Comparison of ENCODE assay signal across 28 cellular contexts in genomic region chr7:126667742-126668366, GRCh38.
A peak's percentile ranks its signal among the peaks of the same experiment; 100 is the strongest.
DNase-seq lines count a peak whose midpoint lies in the region; ATAC-seq and TF ChIP-seq lines count a peak whose summit lies in the region.
"Had no signal": no experiment of that assay in that cellular context is flagged by ENCODE, and none has a peak within 500 bp of the region (broad histone marks: within the 10 kb centered on the region; RNA-seq: fewer than 3 reads in every experiment).

No MANE protein-coding gene starts in this region.

- H3K9ac ChIP-seq in SU-DHL-6 (ENCODE audit: low read length), result no peak overlapping the region

- no peaks in the 10 kb centered on the region for H3K79me2 ChIP-seq in SU-DHL-6 (ENCODE audit: insufficient read depth, low read length)

- H3K4me1 ChIP-seq in body of pancreas, result no peaks in the 10 kb centered on the region
- H3K4me1 ChIP-seq: left lung, prostate gland had no signal

- 86 to 87% methylated on average over 11 to 14 of the region's 14 CpGs for WGBS in body of pancreas, 2 donors

- TF ChIP-seq CTCF in SU-DHL-6 (IDR thresholded peaks at IDR 0.05; ENCODE audit: insufficient read depth, low read length, poor library complexity, severe bottlenecking), result no peak
- no peak for TF ChIP-seq CTCF in nephron progenitor cell (IDR thresholded peaks at IDR 0.05)
- no peak for TF ChIP-seq CTCF in body of pancreas (IDR thresholded peaks at IDR 0.05)

- H3K27me3 ChIP-seq in SU-DHL-6 (ENCODE audit: low read length) (no peaks in the 10 kb centered on the region), body of pancreas (no peaks in the 10 kb centered on the region)
- H3K27me3 ChIP-seq: left lung had no signal

- no peaks in the 10 kb centered on the region for H3K27me3 Mint-ChIP-seq in nephron progenitor cell (ENCODE audit: low read depth, poor library complexity)
- H3K27me3 Mint-ChIP-seq: activated CD4-positive, alpha-beta T cell treated with anti-CD3 and anti-CD28 coated beads, Interleukin-2, amount 10 ng/mL, durations not matched to agents 7 days and 5 days; brain; CD8-positive, alpha-beta memory T cell; naive B cell had no signal

- peak; percentile 4 for DNase-seq in DMS 273 (lab: John Stamatoyannopoulos, UW; ENCODE audit: unreplicated experiment)
- no peak for DNase-seq in DMS 273 treated with DMSO at 0.1 percent for 48 hours (lab: John Stamatoyannopoulos, UW)
- peak; percentile 22 for DNase-seq in HuH-7 (ENCODE audit: low spot score)
- DNase-seq in nephron progenitor cell, result no peak
- DNase-seq in effector CD4-positive, alpha-beta T cell, result no peak
- no peak for DNase-seq in body of pancreas
- DNase-seq: activated CD4-positive, alpha-beta T cell treated with anti-CD3 and anti-CD28 coated beads, Interleukin-2, amount 10 ng/mL, durations not matched to agents 7 days and 5 days; activated naive CD4-positive, alpha-beta T cell; activated T-cell treated with anti-CD3 and anti-CD28 coated beads, Interleukin-2, amount 50 U/mL, for 48 hours; CD8-positive, alpha-beta memory T cell; GF-D8; HFFc6; left lung; naive B cell; NCI-H1092 treated with DMSO at 0.1 percent for 48 hours; NCI-H1930; NCI-H82; nucleus accumbens; stimulated activated CD4-positive, alpha-beta T cell treated with anti-CD3 and anti-CD28 coated beads, Interleukin-15, amount 100 ng/mL, for 24 hours; stimulated activated naive CD4-positive, alpha-beta T cell treated with Interleukin-2 at 50 U/mL for 16 hours; WERI-Rb-1 had no signal

- intact Hi-C loops in body of pancreas (cut with DNase I), result no loop called here

- H3K36me3 Mint-ChIP-seq in nephron progenitor cell (ENCODE audit: low read depth), result no peaks in the 10 kb centered on the region
- H3K36me3 Mint-ChIP-seq: brain; CD8-positive, alpha-beta memory T cell; naive B cell had no signal

- H3K27ac ChIP-seq in SU-DHL-6 (ENCODE audit: low read depth, low read length) (no peak overlapping the region), body of pancreas (no peak overlapping the region)
- H3K27ac ChIP-seq: 22Rv1, HL-60, left lung, prostate gland, WERI-Rb-1 had no signal

- no peak overlapping the region for H3K4me3 Mint-ChIP-seq in nephron progenitor cell
- H3K4me3 Mint-ChIP-seq: activated CD4-positive, alpha-beta T cell treated with anti-CD3 and anti-CD28 coated beads, Interleukin-2, amount 10 ng/mL, durations not matched to agents 7 days and 5 days; brain; CD8-positive, alpha-beta memory T cell; HFFc6; naive B cell had no signal

- no peaks in the 10 kb centered on the region for H3K4me1 Mint-ChIP-seq in nephron progenitor cell
- H3K4me1 Mint-ChIP-seq: activated CD4-positive, alpha-beta T cell treated with anti-CD3 and anti-CD28 coated beads, Interleukin-2, amount 10 ng/mL, durations not matched to agents 7 days and 5 days; CD8-positive, alpha-beta memory T cell; naive B cell had no signal

- H3K9me3 Mint-ChIP-seq in nephron progenitor cell, result peaks cover 3% of the 10 kb centered on the region

- no peak overlapping the region for H3K4me2 ChIP-seq in SU-DHL-6 (ENCODE audit: low read depth, low read length, poor library complexity, severe bottlenecking)

- H3K4me3 ChIP-seq in SU-DHL-6 (ENCODE audit: insufficient read depth, low read length, poor library complexity, severe bottlenecking) (no peak overlapping the region), body of pancreas (no peak overlapping the region)
- H3K4me3 ChIP-seq: left lung, prostate gland had no signal

- no peaks in the 10 kb centered on the region for H4K20me1 ChIP-seq in SU-DHL-6 (ENCODE audit: low read depth, low read length)

- peak overlapping the region; percentile 77 for H2AFZ ChIP-seq in SU-DHL-6 (ENCODE audit: low read depth, low read length, severe bottlenecking)

- peak overlapping the region; percentile 72 for H3K27ac Mint-ChIP-seq in nephron progenitor cell
- H3K27ac Mint-ChIP-seq: activated CD4-positive, alpha-beta T cell treated with anti-CD3 and anti-CD28 coated beads, Interleukin-2, amount 10 ng/mL, durations not matched to agents 7 days and 5 days; brain; CD8-positive, alpha-beta memory T cell; HFFc6 had no signal

- H3K9me2 ChIP-seq in SU-DHL-6 (replicated peaks; ENCODE audit: insufficient read depth, low read length), result no peaks in the 10 kb centered on the region

- TF ChIP-seq POLR2A in body of pancreas (IDR thresholded peaks at IDR 0.05), result no peak

- H3K9me3 ChIP-seq in SU-DHL-6 (ENCODE audit: insufficient read depth, low read length) (no peaks in the 10 kb centered on the region; the same call in 1 of the 2 replicates), body of pancreas (no peaks in the 10 kb centered on the region)
- H3K9me3 ChIP-seq: left lung, prostate gland had no signal

- no peaks in the 10 kb centered on the region for H3F3A ChIP-seq in SU-DHL-6 (ENCODE audit: insufficient read depth)

- H3K36me3 ChIP-seq in SU-DHL-6 (ENCODE audit: low read length), result no peaks in the 10 kb centered on the region
- H3K36me3 ChIP-seq in body of pancreas (replicated peaks in 1 of 2; ENCODE audit: insufficient read depth in 1 of 2, low read depth in 2 of 2), result no peaks in the 10 kb centered on the region
- H3K36me3 ChIP-seq: left lung, prostate gland, WERI-Rb-1 had no signal

- ATAC-seq in body of pancreas (no peak), HG03469 (IDR thresholded peaks at IDR 0.05; ENCODE audit: unreplicated experiment) (no peak)
- ATAC-seq: left lung, SK-N-SH treated with all-trans-retinoic acid at 6 μM for 48 hours had no signal

Comparison
In these comparisons a context has a peak if more than half of its experiments do, and no peak if none do; other contexts are left out.
1. DNase-seq: peak in DMS 273 (single experiment) and HuH-7 (single experiment); none in DMS 273 treated with DMSO at 0.1 percent for 48 hours (single experiment), nephron progenitor cell (single experiment), effector CD4-positive, alpha-beta T cell (single experiment) and body of pancreas (0 of 4).